ENCODE assay signal across 5 cellular contexts in the genomic region with DNA sequence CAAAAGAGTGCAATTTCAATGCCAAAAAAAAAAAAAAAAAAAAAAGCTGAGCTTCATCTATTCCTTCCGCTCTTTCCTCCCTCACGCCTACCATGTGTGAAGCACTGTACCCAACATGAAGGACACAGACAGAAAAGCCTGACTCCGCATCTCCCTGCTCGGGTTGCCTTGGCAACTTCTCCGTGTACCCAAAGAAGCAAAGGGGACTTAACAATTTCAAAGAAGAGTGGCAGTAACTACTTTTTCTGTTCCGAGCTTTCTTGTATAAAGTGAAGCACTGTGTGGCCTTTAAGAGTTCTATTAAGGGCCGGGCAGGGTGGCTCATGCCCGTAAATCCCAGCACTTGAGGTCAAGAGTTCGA.
"Had no signal": no experiment of that assay in that cellular context is flagged by ENCODE, and none has a peak within 500 bp of the region (broad histone marks: within the 10 kb centered on the region; RNA-seq: fewer than 3 reads in every experiment).

No MANE protein-coding gene starts in this region.

- H3K27me3 ChIP-seq: cardiac muscle cell, ovary, sigmoid colon, thyroid gland had no signal

- H3K9ac ChIP-seq: neural progenitor cell had no signal

- H3K4me1 ChIP-seq: neural progenitor cell had no signal

- H3K9me3 ChIP-seq: ovary, sigmoid colon, thyroid gland had no signal

- H3K36me3 ChIP-seq: cardiac muscle cell, neural progenitor cell, ovary, sigmoid colon, thyroid gland had no signal

- H3K27ac ChIP-seq: cardiac muscle cell, neural progenitor cell, ovary had no signal
